ENCODE assay signal across 1 cellular context in the genomic region with DNA sequence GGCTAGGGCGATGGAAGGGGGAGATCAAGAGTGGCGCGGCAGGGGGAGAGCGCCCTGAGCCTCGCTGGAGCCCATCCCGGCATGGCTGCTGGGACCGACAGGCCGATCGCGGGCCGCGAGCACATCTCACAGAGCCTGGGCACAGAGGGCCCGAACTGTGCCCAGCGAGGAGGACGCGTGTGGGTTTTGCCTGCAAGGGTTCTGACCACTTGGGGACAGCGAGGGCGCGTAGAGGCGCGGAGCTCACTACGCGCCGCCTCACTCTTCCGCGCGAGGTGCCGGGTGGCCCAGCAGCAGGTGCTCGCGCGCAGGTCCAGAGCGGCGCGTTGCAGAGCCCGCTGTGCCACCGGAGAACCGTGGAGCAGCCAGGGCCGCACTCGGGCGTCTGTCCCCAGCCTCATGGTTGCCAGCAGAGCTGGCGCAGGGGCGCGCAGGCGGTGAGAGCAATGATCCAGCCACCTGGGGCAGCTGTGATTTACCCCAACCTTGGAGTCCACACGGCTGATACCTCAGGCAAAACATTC.
TF ChIP-seq lines count a peak whose summit lies in the region.

No MANE protein-coding gene starts in this region.

TF ChIP-seq in H1, 55 proteins besides CTCF, POLR2A, EP300 and RAD21:
- TF ChIP-seq EZH2 (IDR thresholded peaks at IDR 0.05; ENCODE audit: low read depth, low read length, severe bottlenecking) (peak; percentile 89), KDM4A (IDR thresholded peaks at IDR 0.05; ENCODE audit: low read depth, low read length, severe bottlenecking) (peak; percentile 96), SUZ12 (IDR thresholded peaks at IDR 0.05; ENCODE audit: low read length) (peak; percentile 96), YY1 (IDR thresholded peaks at IDR 0.05; ENCODE audit: low read depth, low read length) (0 out of 2 replicates have a peak, but pooled peaks have one; percentile 24), NANOG (IDR thresholded peaks at IDR 0.05; ENCODE audit: insufficient read depth, low read depth, low read length, poor library complexity, severe bottlenecking) (no peak), RNF2 (IDR thresholded peaks at IDR 0.05; ENCODE audit: borderline replicate concordance, low read depth, low read length, missing control alignments, poor library complexity, severe bottlenecking) (peak; percentile 59), SIN3A (conservative IDR thresholded peaks at IDR 0.05 in 1 of 2, IDR thresholded peaks at IDR 0.05 in 1 of 2; ENCODE audit: low read depth in 1 of 2, low read length in 2 of 2) (no peak)
- TF ChIP-seq, protein P1, sequence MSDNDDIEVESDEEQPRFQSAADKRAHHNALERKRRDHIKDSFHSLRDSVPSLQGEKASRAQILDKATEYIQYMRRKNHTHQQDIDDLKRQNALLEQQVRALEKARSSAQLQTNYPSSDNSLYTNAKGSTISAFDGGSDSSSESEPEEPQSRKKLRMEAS (IDR thresholded peaks at IDR 0.05), result 0 out of 2 replicates have a peak, but pooled peaks have one; percentile 17
- TF ChIP-seq, protein P2, sequence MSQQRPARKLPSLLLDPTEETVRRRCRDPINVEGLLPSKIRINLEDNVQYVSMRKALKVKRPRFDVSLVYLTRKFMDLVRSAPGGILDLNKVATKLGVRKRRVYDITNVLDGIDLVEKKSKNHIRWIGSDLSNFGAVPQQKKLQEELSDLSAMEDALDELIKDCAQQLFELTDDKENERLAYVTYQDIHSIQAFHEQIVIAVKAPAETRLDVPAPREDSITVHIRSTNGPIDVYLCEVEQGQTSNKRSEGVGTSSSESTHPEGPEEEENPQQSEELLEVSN (IDR thresholded peaks at IDR 0.05), result peak; percentile 58; the same call in 1 of the 2 replicates
